Comparison of ENCODE assay signal across 8 cellular contexts in genomic region chr11:85595285-85595884, GRCh38. TPM values are rescaled to one million over a fixed set of nuclear protein-coding genes. Genes with fewer than 3 reads are reported as not detected.
DNase-seq lines count a peak whose midpoint lies in the region; ATAC-seq and TF ChIP-seq lines count a peak whose summit lies in the region.

No MANE protein-coding gene starts in this region.

- intact Hi-C loops in Calu3 (cut with micrococcal nuclease; ENCODE audit: unreplicated experiment), result loop anchor here (5.0 to 10.0 kb wide), 3 partner anchors 52 to 249 kb away; partner anchors contain the start of gene TMEM126A

- H3K4me1 ChIP-seq in thoracic aorta (ENCODE audit: control insufficient read depth in 1 of 2, low read depth in 2 of 2), result no peaks in the 10 kb centered on the region

- no peak overlapping the region for H3K4me3 Mint-ChIP-seq in Calu3 (ENCODE audit: low read depth, unreplicated experiment)

- TF ChIP-seq CTCF in HFF-Myc (IDR thresholded peaks at IDR 0.05; ENCODE audit: low read depth, low read length, missing control alignments) (no peak), thoracic aorta (IDR thresholded peaks at IDR 0.05) (peak; percentile 45), Calu3 (IDR thresholded peaks at IDR 0.05; ENCODE audit: unreplicated experiment) (no peak)

- no peaks in the 10 kb centered on the region for H3K9me3 ChIP-seq in thoracic aorta

- no peaks in the 10 kb centered on the region for H3K36me3 Mint-ChIP-seq in Calu3 (ENCODE audit: insufficient read depth, unreplicated experiment)

- H3K4me3 ChIP-seq in HFF-Myc (replicated peaks; ENCODE audit: low read depth, low read length) (no peak overlapping the region), thoracic aorta (no peak overlapping the region)

- DNase-seq in NCI-H82 (lab: John Stamatoyannopoulos, UW), result peak; percentile 51
- DNase-seq in NCI-H82 treated with DMSO at 0.1 percent for 48 hours (lab: John Stamatoyannopoulos, UW; ENCODE audit: unreplicated experiment), result no peak
- peak; percentile 19 for DNase-seq in HFF-Myc (ENCODE audit: extremely low read depth, low read depth)
- DNase-seq in NCI-H2171 treated with DMSO at 0.1 percent for 48 hours (lab: John Stamatoyannopoulos, UW), result peak; percentile 89
- DNase-seq in astrocyte of the hippocampus (ENCODE audit: low read depth, low spot score), result peak; percentile 63
- DNase-seq in iPS-NIHi7 (ENCODE audit: extremely low spot score), result peak; percentile 20
- no peak for DNase-seq in thoracic aorta (ENCODE audit: low spot score)
- no peak for DNase-seq in Calu3

- H3K9me3 Mint-ChIP-seq in Calu3 (ENCODE audit: low read depth, unreplicated experiment), result no peaks in the 10 kb centered on the region

- no peak for ATAC-seq in thoracic aorta (ENCODE audit: insufficient number of reproducible peaks, low FRiP score, low read depth)

- no TSS peak for BruUV-seq in Calu3 (replicated peaks; lab: Mats Ljungman, UMichigan)

- no peak overlapping the region for H3K27ac Mint-ChIP-seq in Calu3 (ENCODE audit: unreplicated experiment)

- H3K4me1 Mint-ChIP-seq in Calu3 (ENCODE audit: low read depth, unreplicated experiment), result no peaks in the 10 kb centered on the region

- CTCF ChIA-PET in Calu3 (lab: Charles Lee), result no interaction called here

- no peaks in the 10 kb centered on the region for H3K27me3 Mint-ChIP-seq in Calu3 (ENCODE audit: unreplicated experiment)

- H3K27ac ChIP-seq in thoracic aorta, result no peak overlapping the region

- no peaks in the 10 kb centered on the region for H3K27me3 ChIP-seq in thoracic aorta (replicated peaks; ENCODE audit: insufficient read depth)

- no peaks in the 10 kb centered on the region for H3K36me3 ChIP-seq in thoracic aorta

RNA-seq across cellular contexts. Expression of gene DLG2, which starts 31.8 kb away (rescaled TPM):
- total RNA-seq in thoracic aorta, result 10 to 100 TPM in 1 of 2 donors, 1 to 10 TPM in 1; 3.8 to 16.4 TPM
- 0.71 and 0.73 TPM in 2 replicates for total RNA-seq in Calu3 (2022)

RNA-seq across cellular contexts. Expression of gene TMEM126B, which starts 33.0 kb away (rescaled TPM):
- total RNA-seq in thoracic aorta, result 10 to 100 TPM; 36.8 to 51.7 TPM
- 30.5 and 31.8 TPM in 2 replicates for total RNA-seq in Calu3 (2022)

RNA-seq across cellular contexts. Expression of gene TMEM126A, which starts 52.4 kb away (rescaled TPM):
- total RNA-seq in thoracic aorta (10 to 100 TPM; 11.0 to 25.4 TPM), Calu3 (2022) (20.9 and 22.9 TPM in 2 replicates)

Comparison
In these comparisons a context has a peak if more than half of its experiments do, and no peak if none do; other contexts are left out.
1. DNase-seq: peak in NCI-H82 (single experiment), HFF-Myc (single experiment), NCI-H2171 treated with DMSO at 0.1 percent for 48 hours (single experiment), astrocyte of the hippocampus (single experiment) and iPS-NIHi7 (single experiment); none in NCI-H82 treated with DMSO at 0.1 percent for 48 hours (single experiment), thoracic aorta (single experiment) and Calu3 (single experiment).